Comparison of ENCODE assay signal across 8 cellular contexts in genomic region chrX:151396042-151396826, GRCh38. TPM values are rescaled to one million over a fixed set of nuclear protein-coding genes. Genes with fewer than 3 reads are reported as not detected.
DNase-seq lines count a peak whose midpoint lies in the region; ATAC-seq and TF ChIP-seq lines count a peak whose summit lies in the region.

No MANE protein-coding gene starts in this region.

- H3K4me1 ChIP-seq in Panc1 (ENCODE audit: control insufficient read depth, insufficient read depth, low read length) (peaks cover 33% of the 10 kb centered on the region), left ventricle myocardium inferior (peaks cover 45% of the 10 kb centered on the region)

- peak overlapping the region; percentile 86 for H3K4me3 Mint-ChIP-seq in activated naive CD8-positive, alpha-beta T cell treated with anti-CD3 and anti-CD28 coated beads, Interleukin-2, amount 10 ng/mL, durations not matched to agents 7 days and 5 days

- DNase-seq in CD1c-positive myeloid dendritic cell (ENCODE audit: extremely low spot score) (peak; percentile 47), Panc1 (ENCODE audit: low read depth, low spot score) (peak; percentile 25), left ventricle myocardium inferior (peak; percentile 16), retina (peak; percentile 80), T-helper 9 cell (no peak)
- DNase-seq in activated naive CD8-positive, alpha-beta T cell treated with anti-CD3 and anti-CD28 coated beads, Interleukin-2, amount 10 ng/mL, durations not matched to agents 7 days and 5 days, result peak; percentile 33

- in situ Hi-C loops in Panc1 (cut with HindIII; ENCODE audit: low pct_unique_long_range_greater_than_20kb, low sequenced_read_pairs), result no loop called here

- H3K4me1 Mint-ChIP-seq in activated naive CD8-positive, alpha-beta T cell treated with anti-CD3 and anti-CD28 coated beads, Interleukin-2, amount 10 ng/mL, durations not matched to agents 7 days and 5 days, result peaks cover 37% of the 10 kb centered on the region

- POLR2A ChIA-PET in Panc1 (lab: Charles Lee), result interaction anchor here (0.6 to 0.7 kb wide), 5 partner anchors 38 to 619 kb away, joined by 4 to 15 read pairs (median 6); no protein-coding TSS in a partner anchor
- POLR2A ChIA-PET in activated naive CD8-positive, alpha-beta T cell treated with anti-CD3 and anti-CD28 coated beads, Interleukin-2, amount 10 ng/mL, durations not matched to agents 7 days and 5 days (lab: Charles Lee), result interaction anchor here (1.0 to 1.9 kb wide), 2 partner anchors 413 to 702 kb away, joined by 4 read pairs; partner anchors contain the start of gene HMGB3

- no peaks in the 10 kb centered on the region for H3K9me3 Mint-ChIP-seq in activated naive CD8-positive, alpha-beta T cell treated with anti-CD3 and anti-CD28 coated beads, Interleukin-2, amount 10 ng/mL, durations not matched to agents 7 days and 5 days

- intact Hi-C loops in Panc1 (cut with micrococcal nuclease; ENCODE audit: unreplicated experiment), result no loop called here
- intact Hi-C loops in left ventricle myocardium inferior (cut with micrococcal nuclease), result no loop called here

- TF ChIP-seq CTCF in Panc1 (IDR thresholded peaks at IDR 0.05) (no peak), left ventricle myocardium inferior (IDR thresholded peaks at IDR 0.05; ENCODE audit: borderline replicate concordance) (no peak)

- H3K27ac Mint-ChIP-seq in activated naive CD8-positive, alpha-beta T cell treated with anti-CD3 and anti-CD28 coated beads, Interleukin-2, amount 10 ng/mL, durations not matched to agents 7 days and 5 days, result peak overlapping the region; percentile 96

- CTCF ChIA-PET in Panc1 (lab: Charles Lee), result no interaction called here

- H3K9me3 ChIP-seq in Panc1 (ENCODE audit: control insufficient read depth, insufficient read depth, low read depth, low read length) (no peaks in the 10 kb centered on the region), left ventricle myocardium inferior (replicated peaks) (no peaks in the 10 kb centered on the region)

- peaks cover 6% of the 10 kb centered on the region for H3K36me3 Mint-ChIP-seq in activated naive CD8-positive, alpha-beta T cell treated with anti-CD3 and anti-CD28 coated beads, Interleukin-2, amount 10 ng/mL, durations not matched to agents 7 days and 5 days

- BruUV-seq in Panc1 (replicated peaks; lab: Mats Ljungman, UMichigan), result TSS peak; percentile 85

- H3K36me3 ChIP-seq in Panc1 (ENCODE audit: control insufficient read depth, insufficient read depth, low read length), result no peaks in the 10 kb centered on the region
- H3K36me3 ChIP-seq in left ventricle myocardium inferior, result no peaks in the 10 kb centered on the region

- no peaks in the 10 kb centered on the region for H3K27me3 Mint-ChIP-seq in activated naive CD8-positive, alpha-beta T cell treated with anti-CD3 and anti-CD28 coated beads, Interleukin-2, amount 10 ng/mL, durations not matched to agents 7 days and 5 days

- peak overlapping the region; percentile 86 to 93 for H3K4me3 ChIP-seq in Panc1 (ENCODE audit: low read depth in 2 of 2, low read length in 2 of 2)
- H3K4me3 ChIP-seq in left ventricle myocardium inferior, result peak overlapping the region; percentile 83

- ATAC-seq in GM19395 (IDR thresholded peaks at IDR 0.05; ENCODE audit: unreplicated experiment) (peak; percentile 41), HG03457 (IDR thresholded peaks at IDR 0.05; ENCODE audit: unreplicated experiment) (peak; percentile 5), Panc1 (peak; percentile 3)
- ATAC-seq in activated naive CD8-positive, alpha-beta T cell treated with anti-CD3 and anti-CD28 coated beads, Interleukin-2, amount 10 ng/mL, durations not matched to agents 7 days and 5 days (ENCODE audit: low read depth), result peak; percentile 27

- H3K27me3 ChIP-seq in Panc1 (ENCODE audit: control insufficient read depth, insufficient read depth, low read length) (no peaks in the 10 kb centered on the region), left ventricle myocardium inferior (ENCODE audit: low read depth) (no peaks in the 10 kb centered on the region)

- peak overlapping the region; percentile 99 for H3K27ac ChIP-seq in Panc1 (ENCODE audit: low read length)
- peak overlapping the region; percentile 90 for H3K27ac ChIP-seq in left ventricle myocardium inferior (replicated peaks)

RNA-seq across cellular contexts. Expression of gene VMA21, which starts 0.8 kb away (rescaled TPM):
- total RNA-seq in Panc1 (2021; ENCODE audit: unreplicated experiment) (117 TPM), left ventricle myocardium inferior (26.0 TPM)
- polyA plus RNA-seq in Panc1 (2012; ENCODE audit: insufficient read length), result 26.9 TPM
- total RNA-seq in activated naive CD8-positive, alpha-beta T cell treated with anti-CD3 and anti-CD28 coated beads, Interleukin-2, amount 10 ng/mL, durations not matched to agents 7 days and 5 days, result 10 to 100 TPM; 39.1 to 43.7 TPM
